In genomic region chr19:31351212-31352193, GRCh38 we compare ENCODE assay signal across 8 cellular contexts. TPM values are rescaled to one million over a fixed set of nuclear protein-coding genes. Genes with fewer than 3 reads are reported as not detected.
DNase-seq lines count a peak whose midpoint lies in the region; TF ChIP-seq lines count a peak whose summit lies in the region.

No MANE protein-coding gene starts in this region.

- peaks cover 14 to 78% (median 39%) of the 10 kb centered on the region in 6 donors for H3K4me1 ChIP-seq in spleen

- H3K27me3 Mint-ChIP-seq in immature natural killer cell (ENCODE audit: low read depth in 3 of 3): peaks cover 40 to 52% (median 45%) of the 10 kb centered on the region in 3 donors

- peak overlapping the region; percentile 86 to 94 (median 92) for H3K4me3 Mint-ChIP-seq in immature natural killer cell

- TF ChIP-seq POLR2A in spleen (IDR thresholded peaks at IDR 0.05): no peak
- no peak for TF ChIP-seq POLR2A in erythroblast (IDR thresholded peaks at IDR 0.05; ENCODE audit: low read length)

- peaks cover 0 to 5% (median 0%) of the 10 kb centered on the region in 6 donors for H3K9me3 Mint-ChIP-seq in immature natural killer cell

- WGBS in spleen, 5 donors: 4 to 10% (median 5%) methylated on average over 75 to 99 of the region's 99 CpGs

- no peaks in the 10 kb centered on the region for H3K9me3 ChIP-seq in spleen

- intact Hi-C loops in spleen (cut with DNase I; ENCODE audit: low total_unique reads): loop anchor here (10.0 kb wide), 1 partner anchor 547 kb away; no protein-coding TSS in a partner anchor

- no peaks in the 10 kb centered on the region for H3K36me3 Mint-ChIP-seq in immature natural killer cell

- TF ChIP-seq CTCF in astrocyte of the cerebellum (IDR thresholded peaks at IDR 0.05; ENCODE audit: low read depth, low read length, missing control alignments) (no peak), spleen (IDR thresholded peaks at IDR 0.05 in 8 of 11, conservative IDR thresholded peaks at IDR 0.05 in 3 of 11) (no peak)

- DNase-seq in stimulated activated CD4-positive, alpha-beta T cell treated with anti-CD3 and anti-CD28 coated beads, Interleukin-4, amount 100 ng/mL, for 1 hour: peak; percentile 12
- DNase-seq in stimulated activated CD4-positive, alpha-beta T cell treated with anti-CD3 and anti-CD28 coated beads, Interleukin-12 subunit alpha, Interleukin-12 subunit beta, amount 100 ng/mL, for 4 hours: no peak
- DNase-seq in astrocyte of the cerebellum (ENCODE audit: low read depth) (no peak), immature natural killer cell (peak in 1 of 3 donors; percentile 26), spleen (peak; percentile 82), erythroblast (lab: John Stamatoyannopoulos, UW) (no peak), NCI-H2196 treated with DMSO at 0.1 percent for 48 hours (lab: John Stamatoyannopoulos, UW; ENCODE audit: unreplicated experiment) (no peak)
- no peak for DNase-seq in stimulated activated CD4-positive, alpha-beta T cell treated with anti-CD3 and anti-CD28 coated beads, Interleukin-2, amount 100 ng/mL, for 48 hours

- H3K27me3 ChIP-seq in spleen (replicated peaks in 1 of 7): peaks cover 0 to 100% (median 57%) of the 10 kb centered on the region in 7 donors

- peaks cover 51 to 61% of the 10 kb centered on the region in 2 donors for H3K4me1 Mint-ChIP-seq in immature natural killer cell

- H3K4me3 ChIP-seq in astrocyte of the cerebellum (ENCODE audit: low read depth, low read length) (peak overlapping the region; percentile 77), spleen (peak overlapping the region; percentile 75 to 91 (median 85))

- H3K36me3 ChIP-seq in spleen: no peaks in the 10 kb centered on the region

- peak overlapping the region; percentile 36 to 93 (median 90) for H3K27ac ChIP-seq in spleen

- H3K27ac Mint-ChIP-seq in immature natural killer cell: peak overlapping the region in 2 of 6 donors; percentile 40 to 73

- in situ Hi-C loops in astrocyte of the cerebellum (cut with HindIII; ENCODE audit: low sequenced_read_pairs): no loop called here

RNA-seq across cellular contexts. Expression of gene TSHZ3, which starts 2.3 kb away (rescaled TPM):
- polyA plus RNA-seq in immature natural killer cell (1 to 10 TPM in 2 of 3 donors, under 1 TPM in 1; 0.74 to 3.5 (median 1.5) TPM), spleen (1 to 10 TPM; 1.2 to 3.6 (median 1.3) TPM)
- 10 to 100 TPM; 10.0 to 24.6 (median 15.8) TPM for total RNA-seq in spleen

Comparison
In these comparisons a context has a peak if more than half of its experiments do, and no peak if none do; other contexts are left out.
1. DNase-seq: peak in stimulated activated CD4-positive, alpha-beta T cell treated with anti-CD3 and anti-CD28 coated beads, Interleukin-4, amount 100 ng/mL, for 1 hour (single experiment) and spleen (single experiment); none in stimulated activated CD4-positive, alpha-beta T cell treated with anti-CD3 and anti-CD28 coated beads, Interleukin-12 subunit alpha, Interleukin-12 subunit beta, amount 100 ng/mL, for 4 hours (single experiment), astrocyte of the cerebellum (single experiment), erythroblast (0 of 2), NCI-H2196 treated with DMSO at 0.1 percent for 48 hours (single experiment) and stimulated activated CD4-positive, alpha-beta T cell treated with anti-CD3 and anti-CD28 coated beads, Interleukin-2, amount 100 ng/mL, for 48 hours (0 of 2).